8 cellular contexts compared by ENCODE assay signal in genomic region chr5:32942225-32942989, GRCh38.
DNase-seq lines count a peak whose midpoint lies in the region; ATAC-seq and TF ChIP-seq lines count a peak whose summit lies in the region.

No MANE protein-coding gene starts in this region.

- no peaks in the 10 kb centered on the region for H3K4me1 Mint-ChIP-seq in activated T-helper 17 cell treated with anti-CD3 and anti-CD28 coated beads, Interleukin-2, amount 50 U/mL, for 72 hours
- H3K4me1 Mint-ChIP-seq in neural crest cell = no peaks in the 10 kb centered on the region

- H3K4me3 ChIP-seq in GM12864 (ENCODE audit: low read depth, low read length) = no peak overlapping the region
- H3K4me3 ChIP-seq in left ventricle myocardium inferior = no peak overlapping the region

- H3K9me3 Mint-ChIP-seq in activated T-helper 17 cell treated with anti-CD3 and anti-CD28 coated beads, Interleukin-2, amount 50 U/mL, for 72 hours = peaks cover 8% of the 10 kb centered on the region
- no peaks in the 10 kb centered on the region for H3K9me3 Mint-ChIP-seq in neural crest cell

- no peaks in the 10 kb centered on the region for H3K9me3 ChIP-seq in left ventricle myocardium inferior (replicated peaks)

- H3K4me3 Mint-ChIP-seq in activated T-helper 17 cell treated with anti-CD3 and anti-CD28 coated beads, Interleukin-2, amount 50 U/mL, for 72 hours = no peak overlapping the region
- H3K4me3 Mint-ChIP-seq in neural crest cell = no peak overlapping the region

- in situ Hi-C loops in KBM-7 (cut with MboI; ENCODE audit: low pct_unique_long_range_greater_than_20kb, low sequenced_read_pairs) = no loop called here

- intact Hi-C loops in left ventricle myocardium inferior (cut with micrococcal nuclease) = no loop called here

- TF ChIP-seq CTCF in GM12864 (IDR thresholded peaks at IDR 0.05; ENCODE audit: low read depth, low read length, missing control alignments) (peak; percentile 72), neural crest cell (conservative IDR thresholded peaks at IDR 0.05) (peak; percentile 62), left ventricle myocardium inferior (IDR thresholded peaks at IDR 0.05; ENCODE audit: borderline replicate concordance) (no peak)

- H3K27ac Mint-ChIP-seq in activated T-helper 17 cell treated with anti-CD3 and anti-CD28 coated beads, Interleukin-2, amount 50 U/mL, for 72 hours = no peak overlapping the region
- no peak overlapping the region for H3K27ac Mint-ChIP-seq in neural crest cell (ENCODE audit: unreplicated experiment)

- peak; percentile 66 for ATAC-seq in GM21447 (IDR thresholded peaks at IDR 0.05; ENCODE audit: unreplicated experiment)
- peak; percentile 18 for ATAC-seq in activated T-helper 17 cell treated with anti-CD3 and anti-CD28 coated beads, Interleukin-2, amount 50 U/mL, for 72 hours (replicated peaks)

- H3K36me3 ChIP-seq in left ventricle myocardium inferior = no peaks in the 10 kb centered on the region

- H3K36me3 Mint-ChIP-seq in activated T-helper 17 cell treated with anti-CD3 and anti-CD28 coated beads, Interleukin-2, amount 50 U/mL, for 72 hours (ENCODE audit: low read depth) = no peaks in the 10 kb centered on the region
- H3K36me3 Mint-ChIP-seq in neural crest cell (ENCODE audit: low read depth) = no peaks in the 10 kb centered on the region

- H3K27me3 Mint-ChIP-seq in activated T-helper 17 cell treated with anti-CD3 and anti-CD28 coated beads, Interleukin-2, amount 50 U/mL, for 72 hours = no peaks in the 10 kb centered on the region
- peaks cover 3% of the 10 kb centered on the region for H3K27me3 Mint-ChIP-seq in neural crest cell (ENCODE audit: low read depth)

- no peaks in the 10 kb centered on the region for H3K27me3 ChIP-seq in left ventricle myocardium inferior (ENCODE audit: low read depth)

- no peak overlapping the region for H3K27ac ChIP-seq in left ventricle myocardium inferior (replicated peaks)

- DNase-seq in GM12864 (ENCODE audit: low read depth) (peak; percentile 26), KBM-7 (peak; percentile 63), neural crest cell (ENCODE audit: low read depth, low spot score) (no peak), SKM-1 (lab: John Stamatoyannopoulos, UW; ENCODE audit: unreplicated experiment) (no peak), left ventricle myocardium inferior (no peak), SKM-1 treated with dmso at 0.1 percent for 144 hours (lab: John Stamatoyannopoulos, UW; ENCODE audit: unreplicated experiment) (no peak)

- no peaks in the 10 kb centered on the region for H3K4me1 ChIP-seq in left ventricle myocardium inferior

Comparison
In these comparisons a context has a peak if more than half of its experiments do, and no peak if none do; other contexts are left out.
1. DNase-seq: peak in GM12864 (single experiment) and KBM-7 (single experiment); none in neural crest cell (single experiment), SKM-1 (single experiment), left ventricle myocardium inferior (single experiment) and SKM-1 treated with dmso at 0.1 percent for 144 hours (single experiment).